Comparison of ENCODE assay signal across 1 cellular context in genomic region chr1:10774615-10775310, GRCh38.
TF ChIP-seq lines count a peak whose summit lies in the region.

No MANE protein-coding gene starts in this region.

TF ChIP-seq in HepG2, 621 proteins besides CTCF, POLR2A, EP300 and RAD21:
- TF ChIP-seq, protein P1, sequence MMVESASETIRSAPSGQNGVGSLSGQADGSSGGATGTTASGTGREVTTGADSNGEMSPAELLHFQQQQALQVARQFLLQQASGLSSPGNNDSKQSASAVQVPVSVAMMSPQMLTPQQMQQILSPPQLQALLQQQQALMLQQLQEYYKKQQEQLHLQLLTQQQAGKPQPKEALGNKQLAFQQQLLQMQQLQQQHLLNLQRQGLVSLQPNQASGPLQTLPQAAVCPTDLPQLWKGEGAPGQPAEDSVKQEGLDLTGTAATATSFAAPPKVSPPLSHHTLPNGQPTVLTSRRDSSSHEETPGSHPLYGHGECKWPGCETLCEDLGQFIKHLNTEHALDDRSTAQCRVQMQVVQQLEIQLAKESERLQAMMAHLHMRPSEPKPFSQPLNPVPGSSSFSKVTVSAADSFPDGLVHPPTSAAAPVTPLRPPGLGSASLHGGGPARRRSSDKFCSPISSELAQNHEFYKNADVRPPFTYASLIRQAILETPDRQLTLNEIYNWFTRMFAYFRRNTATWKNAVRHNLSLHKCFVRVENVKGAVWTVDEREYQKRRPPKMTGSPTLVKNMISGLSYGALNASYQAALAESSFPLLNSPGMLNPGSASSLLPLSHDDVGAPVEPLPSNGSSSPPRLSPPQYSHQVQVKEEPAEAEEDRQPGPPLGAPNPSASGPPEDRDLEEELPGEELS (CRISPR knock-in tag; IDR thresholded peaks at IDR 0.05): no peak
- TF ChIP-seq KDM4B (CRISPR knock-in tag; IDR thresholded peaks at IDR 0.05) (no peak), RERE (CRISPR knock-in tag; IDR thresholded peaks at IDR 0.05; ENCODE audit: low read depth) (no peak), ZNF33A (CRISPR knock-in tag; IDR thresholded peaks at IDR 0.05; ENCODE audit: borderline replicate concordance) (no peak), CC2D1A (CRISPR knock-in tag; IDR thresholded peaks at IDR 0.05) (no peak), PAF1 (CRISPR knock-in tag; IDR thresholded peaks at IDR 0.05) (no peak), ZNF12 (CRISPR knock-in tag; IDR thresholded peaks at IDR 0.05) (no peak), ZNF781 (CRISPR knock-in tag; IDR thresholded peaks at IDR 0.05; ENCODE audit: borderline replicate concordance, not compliant biosample characterization) (no peak), RNF219 (CRISPR knock-in tag; IDR thresholded peaks at IDR 0.05) (no peak), REL (CRISPR knock-in tag; conservative IDR thresholded peaks at IDR 0.05) (no peak), JUNB (CRISPR knock-in tag; IDR thresholded peaks at IDR 0.05; ENCODE audit: borderline replicate concordance) (no peak), TFAP4 (IDR thresholded peaks at IDR 0.05; ENCODE audit: borderline replicate concordance, low read depth) (no peak), GFI1 (CRISPR knock-in tag; IDR thresholded peaks at IDR 0.05; ENCODE audit: borderline replicate concordance) (no peak), SIN3B (IDR thresholded peaks at IDR 0.05; ENCODE audit: low read length) (no peak), HNF1A (IDR thresholded peaks at IDR 0.05; ENCODE audit: low read depth) (no peak), HNF1A (CRISPR knock-in tag; IDR thresholded peaks at IDR 0.05; ENCODE audit: borderline replicate concordance) (no peak), ZNF460 (CRISPR knock-in tag; IDR thresholded peaks at IDR 0.05; ENCODE audit: borderline replicate concordance) (no peak), ZNF782 (CRISPR knock-in tag; IDR thresholded peaks at IDR 0.05; ENCODE audit: borderline replicate concordance) (no peak), HOXA7 (CRISPR knock-in tag; IDR thresholded peaks at IDR 0.05) (no peak), BRCA1 (CRISPR knock-in tag; IDR thresholded peaks at IDR 0.05) (no peak), NR3C1 (CRISPR knock-in tag; IDR thresholded peaks at IDR 0.05) (no peak)
